ENCODE assay signal across 24 cellular contexts in genomic region chr11:71158936-71159335, GRCh38.
"Had no signal": no experiment of that assay in that cellular context is flagged by ENCODE, and none has a peak within 500 bp of the region (broad histone marks: within the 10 kb centered on the region; RNA-seq: fewer than 3 reads in every experiment).

No MANE protein-coding gene starts in this region.

- H3K4me1 ChIP-seq: lower lobe of right lung, psoas muscle, thyroid gland had no signal

- H3K27me3 ChIP-seq: dorsolateral prefrontal cortex, ovary, thyroid gland had no signal

- H3K36me3 ChIP-seq: lower lobe of right lung, ovary, thyroid gland had no signal

- H3K27ac ChIP-seq: dorsolateral prefrontal cortex, lower lobe of right lung, ovary, psoas muscle, thyroid gland had no signal

- H3K4me3 ChIP-seq: dorsolateral prefrontal cortex, lower lobe of right lung, ovary, psoas muscle, smooth muscle cell, thyroid gland had no signal

- H3K9me3 ChIP-seq: lower lobe of right lung, ovary, psoas muscle, thyroid gland had no signal

- DNase-seq: caudate nucleus; cerebellar nuclear complex; dorsolateral prefrontal cortex; effector CD4-positive, alpha-beta T cell; head of caudate nucleus; kidney; left ventricle myocardium superior; lower lobe of right lung; naive thymus-derived CD8-positive, alpha-beta T cell; nephron progenitor cell; nucleus accumbens; ovary; posterior cingulate gyrus; psoas muscle; right cardiac atrium; stimulated activated CD4-positive, alpha-beta T cell treated with anti-CD3 and anti-CD28 coated beads, Interleukin-12 subunit alpha, Interleukin-12 subunit beta, amount 100 ng/mL, for 4 hours; stimulated activated CD4-positive, alpha-beta T cell treated with anti-CD3 and anti-CD28 coated beads, Interleukin-1b, Interleukin-23, amount 100 ng/mL, for 48 hours; stimulated activated CD4-positive, alpha-beta T cell treated with anti-CD3 and anti-CD28 coated beads, Interleukin-4, amount 100 ng/mL, for 1 hour; stimulated activated CD8-positive, alpha-beta memory T cell treated with anti-CD3 and anti-CD28 coated beads, Interleukin-4, amount 100 ng/mL, for 48 hours; stimulated activated naive CD4-positive, alpha-beta T cell; stimulated activated naive CD8-positive, alpha-beta T cell treated with anti-CD3 and anti-CD28 coated beads, Interleukin-15, amount 100 ng/mL, for 72 hours; thyroid gland; trophoblast cell had no signal

- ATAC-seq: left ventricle myocardium superior; lower lobe of right lung; naive thymus-derived CD8-positive, alpha-beta T cell; psoas muscle; right cardiac atrium; stimulated activated naive CD8-positive, alpha-beta T cell treated with anti-CD3 and anti-CD28 coated beads, Interleukin-15, amount 100 ng/mL, for 72 hours had no signal
